In genomic region chr11:126366064-126366822, GRCh38 we compare ENCODE assay signal across 10 cellular contexts. TPM values are rescaled to one million over a fixed set of nuclear protein-coding genes. Genes with fewer than 3 reads are reported as not detected.
A peak's percentile ranks its signal among the peaks of the same experiment; 100 is the strongest.
DNase-seq lines count a peak whose midpoint lies in the region; ATAC-seq and TF ChIP-seq lines count a peak whose summit lies in the region.
"Had no signal": no experiment of that assay in that cellular context is flagged by ENCODE, and none has a peak within 500 bp of the region (broad histone marks: within the 10 kb centered on the region; RNA-seq: fewer than 3 reads in every experiment).

No MANE protein-coding gene starts in this region.

- no peak overlapping the region for H4K12ac ChIP-seq in trophoblast cell (ENCODE audit: low read depth, low read length)

- H3K27me3 ChIP-seq in DND-41 (ENCODE audit: insufficient read depth, low read length, poor library complexity) (no peaks in the 10 kb centered on the region), trophoblast cell (ENCODE audit: insufficient read depth, low read length) (no peaks in the 10 kb centered on the region)

- WGBS in trophoblast cell (ENCODE audit: extremely low coverage, insufficient coverage, insufficient read length), result no CpG with 5 or more reads among the region's 19 CpGs

- H3K4me3 ChIP-seq in DND-41 (ENCODE audit: low read depth in 1 of 2, low read length in 2 of 2) (no peak overlapping the region), trophoblast cell (ENCODE audit: low read depth, low read length) (no peak overlapping the region)

- peaks cover 24% of the 10 kb centered on the region for H4K20me1 ChIP-seq in DND-41 (ENCODE audit: insufficient read depth, low read length)

- no peak overlapping the region for H2BK12ac ChIP-seq in trophoblast cell (ENCODE audit: low read length)

- no peak overlapping the region for H3K9ac ChIP-seq in DND-41 (ENCODE audit: low read depth, low read length)
- H3K9ac ChIP-seq in trophoblast cell (ENCODE audit: low read length), result no peak overlapping the region

- no peak overlapping the region for H2BK5ac ChIP-seq in trophoblast cell (ENCODE audit: low read depth, low read length, poor library complexity)

- no peak overlapping the region for H4K91ac ChIP-seq in trophoblast cell (ENCODE audit: low read depth, low read length)

- CTCF ChIA-PET in RWPE1 (lab: Yijun Ruan, JAX), result no interaction called here

- H3K14ac ChIP-seq in trophoblast cell (ENCODE audit: low read length), result peak overlapping the region; percentile 60

- DNase-seq in DND-41 (no peak), RWPE1 (ENCODE audit: low spot score) (no peak), left ventricle myocardium superior (peak; percentile 66), trophoblast cell (no peak), D341Med (ENCODE audit: low spot score) (no peak)
- no peak for DNase-seq in stimulated activated CD4-positive, alpha-beta T cell treated with anti-CD3 and anti-CD28 coated beads, Interleukin-4, amount 100 ng/mL, for 1 hour
- DNase-seq: mesenchymal stem cell, NCI-H1930 had no signal

- no peak overlapping the region for H3K4ac ChIP-seq in trophoblast cell (ENCODE audit: low read depth, low read length)

- TF ChIP-seq CTCF in DND-41 (IDR thresholded peaks at IDR 0.05; ENCODE audit: borderline replicate concordance, extremely low read depth, low read length, poor library complexity, severe bottlenecking), result no peak
- no peak for TF ChIP-seq CTCF in RWPE1 (conservative IDR thresholded peaks at IDR 0.05; ENCODE audit: low read depth)

- ATAC-seq in DND-41 (ENCODE audit: insufficient read depth, low read depth), result no peak
- ATAC-seq in left ventricle myocardium superior, result peak; percentile 61
- ATAC-seq in HG03565 (IDR thresholded peaks at IDR 0.05; ENCODE audit: unreplicated experiment), result no peak
- no peak for ATAC-seq in GM19452 (IDR thresholded peaks at IDR 0.05; ENCODE audit: unreplicated experiment)

- 0 out of 2 replicates have a peak overlapping the region, but pooled peaks have one; percentile 16 for H3K27ac ChIP-seq in DND-41 (ENCODE audit: low read length)
- peak overlapping the region; percentile 66 for H3K27ac ChIP-seq in RWPE1
- no peak overlapping the region for H3K27ac ChIP-seq in trophoblast cell (ENCODE audit: low read depth, low read length)

- H2AK5ac ChIP-seq in trophoblast cell (ENCODE audit: low read length), result no peak overlapping the region

- H3K9me3 ChIP-seq in DND-41 (ENCODE audit: insufficient read depth, low read length, severe bottlenecking), result no peaks in the 10 kb centered on the region
- no peaks in the 10 kb centered on the region for H3K9me3 ChIP-seq in trophoblast cell (ENCODE audit: insufficient read depth, low read depth, low read length)

- intact Hi-C loops in left ventricle myocardium superior (cut with micrococcal nuclease), result no loop called here

- H3K4me2 ChIP-seq in DND-41 (ENCODE audit: insufficient read depth, low read length) (no peak overlapping the region), trophoblast cell (ENCODE audit: low read length) (no peak overlapping the region)

- peaks cover 6% of the 10 kb centered on the region for H3K79me1 ChIP-seq in trophoblast cell (ENCODE audit: low read length)

- peak overlapping the region; percentile 21 for H2BK120ac ChIP-seq in trophoblast cell (ENCODE audit: insufficient read depth, low read length, poor library complexity)

- H3K36me3 ChIP-seq in DND-41 (ENCODE audit: insufficient read depth, low read length), result peaks cover 2% of the 10 kb centered on the region; the same call in 1 of the 2 replicates
- H3K36me3 ChIP-seq in trophoblast cell (ENCODE audit: control insufficient read depth in 1 of 2, insufficient read depth in 2 of 2, low read length in 2 of 2), result no peaks in the 10 kb centered on the region

- H3K79me2 ChIP-seq in DND-41 (ENCODE audit: insufficient read depth, low read length), result peaks cover 35% of the 10 kb centered on the region; the same call in 1 of the 2 replicates
- no peaks in the 10 kb centered on the region for H3K79me2 ChIP-seq in trophoblast cell (ENCODE audit: control insufficient read depth, insufficient read depth, low read length, poor library complexity)

- no peak overlapping the region for H4K8ac ChIP-seq in trophoblast cell (ENCODE audit: low read depth, low read length)

- no peak overlapping the region for H3K18ac ChIP-seq in trophoblast cell (ENCODE audit: low read length)

- H3K4me1 ChIP-seq in DND-41 (ENCODE audit: insufficient read depth, low read length) (0 out of 2 replicates have a peak, but pooled peaks cover 6% of the 10 kb centered on the region), trophoblast cell (ENCODE audit: control insufficient read depth in 1 of 2, insufficient read depth in 2 of 2, low read length in 2 of 2) (peaks cover 7 to 8% of the 10 kb centered on the region in 2 experiments)

- no peak overlapping the region for H3K23ac ChIP-seq in trophoblast cell (ENCODE audit: low read length)

- H2AFZ ChIP-seq in DND-41 (ENCODE audit: low read depth, low read length) (no peak overlapping the region), trophoblast cell (ENCODE audit: insufficient read depth, low read length, poor library complexity) (no peak overlapping the region)

- POLR2A ChIA-PET in RWPE1 (lab: Yijun Ruan, JAX; ENCODE audit: low non-redundant PET), result interaction anchor here (1.0 kb wide), 1 partner anchor 11 kb away, joined by 3 read pairs; the partner anchor contains the start of gene ST3GAL4

RNA-seq across cellular contexts. Expression of gene ST3GAL4, which starts 10.8 kb away (rescaled TPM):
- total RNA-seq in left ventricle myocardium superior, result 45.4 TPM
- 16.1 and 17.5 TPM in 2 replicates for polyA plus RNA-seq in trophoblast cell (2013)
